In the genomic region with DNA sequence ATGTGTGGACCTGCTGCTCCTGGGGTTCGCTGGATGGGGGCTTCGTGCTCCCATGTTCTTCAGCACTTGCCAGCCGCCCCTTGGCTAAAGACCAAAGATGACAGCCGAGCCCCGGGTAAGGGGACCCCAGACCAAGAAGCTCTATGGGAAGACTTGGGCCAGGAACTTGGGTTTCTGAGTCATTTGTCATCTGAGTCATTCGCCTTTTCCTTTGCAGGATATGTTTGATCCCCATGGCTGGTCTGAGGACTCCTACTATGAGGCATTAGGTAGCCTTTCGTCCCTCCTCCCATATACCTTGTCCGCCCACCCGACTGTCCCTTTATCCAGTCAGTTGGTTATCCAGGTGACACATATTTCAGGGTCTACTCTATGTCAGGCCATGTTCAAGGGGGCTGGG, we compare ENCODE assay signal across 18 cellular contexts. TPM values are rescaled to one million over a fixed set of nuclear protein-coding genes. Genes with fewer than 3 reads are reported as not detected.
A peak's percentile ranks its signal among the peaks of the same experiment; 100 is the strongest.
DNase-seq lines count a peak whose midpoint lies in the region; ATAC-seq and TF ChIP-seq lines count a peak whose summit lies in the region.
"Had no signal": no experiment of that assay in that cellular context is flagged by ENCODE, and none has a peak within 500 bp of the region (broad histone marks: within the 10 kb centered on the region; RNA-seq: fewer than 3 reads in every experiment).

No MANE protein-coding gene starts in this region.

- CTCF ChIA-PET in HCT116 (lab: Charles Lee): interaction anchor here (1.0 kb wide), 1 partner anchor 44 kb away, joined by 3 read pairs; no protein-coding TSS in a partner anchor
- CTCF ChIA-PET in RWPE1 (lab: Yijun Ruan, JAX): interaction anchor here (1.8 kb wide), 1 partner anchor 24 kb away, joined by 5 read pairs; no protein-coding TSS in a partner anchor
- CTCF ChIA-PET in T-cell (lab: Charles Lee): interaction anchor here in 1 of 2 donors (0.9 to 1.0 kb wide), 2 partner anchors 16 to 44 kb away, joined by 3 to 5 read pairs; no protein-coding TSS in a partner anchor
- CTCF ChIA-PET in CD4-positive, alpha-beta memory T cell (lab: Charles Lee; ENCODE audit: partially characterized antibody): no interaction called here

- H3K4me1 ChIP-seq in HCT116 (ENCODE audit: control insufficient read depth in 1 of 2, insufficient read depth in 2 of 2, low read length in 2 of 2): peaks cover 73 to 100% of the 10 kb centered on the region in 2 experiments
- H3K4me1 ChIP-seq in CD4-positive, alpha-beta memory T cell (ENCODE audit: insufficient read depth, low read length): no peaks in the 10 kb centered on the region

- no peaks in the 10 kb centered on the region for H3K9me3 Mint-ChIP-seq in T-cell
- no peaks in the 10 kb centered on the region for H3K9me3 Mint-ChIP-seq in CD4-positive, alpha-beta memory T cell
- H3K9me3 Mint-ChIP-seq: CD14-positive monocyte, GM23338 had no signal

- peaks cover 66% of the 10 kb centered on the region for H3K36me3 Mint-ChIP-seq in T-cell
- peaks cover 59 to 84% of the 10 kb centered on the region in 2 donors for H3K36me3 Mint-ChIP-seq in CD4-positive, alpha-beta memory T cell

- RAD21 ChIA-PET in HCT116 (lab: Charles Lee; ENCODE audit: low non-redundant PET in 1 of 2, low total read pairs in 2 of 2, uncharacterized antibody in 2 of 2, unreplicated experiment in 2 of 2): no interaction called here

- H3K27me3 Mint-ChIP-seq in T-cell: no peaks in the 10 kb centered on the region
- H3K27me3 Mint-ChIP-seq in CD4-positive, alpha-beta memory T cell: no peaks in the 10 kb centered on the region

- no peak for TF ChIP-seq RAD21 in HCT116 (IDR thresholded peaks at IDR 0.05; ENCODE audit: low read depth)

- POLR2A ChIA-PET in HCT116 (lab: Charles Lee): interaction anchor here (1.0 to 1.4 kb wide), 3 partner anchors 17 to 76 kb away, joined by 4 to 5 read pairs (median 4); partner anchors contain the start of gene ITGB4
- POLR2A ChIA-PET in RWPE1 (lab: Yijun Ruan, JAX; ENCODE audit: low non-redundant PET): no interaction called here
- POLR2A ChIA-PET in T-cell (lab: Charles Lee): no interaction called here
- POLR2A ChIA-PET in CD4-positive, alpha-beta memory T cell (lab: Charles Lee; ENCODE audit: partially characterized antibody): no interaction called here

- H3K27me3 ChIP-seq in HCT116 (ENCODE audit: insufficient read depth, low read length): no peaks in the 10 kb centered on the region
- H3K27me3 ChIP-seq in dorsolateral prefrontal cortex: no peaks in the 10 kb centered on the region
- H3K27me3 ChIP-seq in CD4-positive, alpha-beta memory T cell (ENCODE audit: insufficient read depth, low read length): no peaks in the 10 kb centered on the region

- H3K79me2 ChIP-seq in HCT116 (ENCODE audit: insufficient read depth, low read length): peaks cover 22% of the 10 kb centered on the region

- intact Hi-C loops in HCT116 (cut with micrococcal nuclease): no loop called here
- intact Hi-C loops in dorsolateral prefrontal cortex (cut with DNase I): no loop called here
- intact Hi-C loops in CD4-positive, alpha-beta memory T cell (cut with micrococcal nuclease): no loop called here

- no peaks in the 10 kb centered on the region for H3K9me3 ChIP-seq in HCT116 (ENCODE audit: control insufficient read depth in 1 of 2, insufficient read depth in 1 of 2, low read depth in 1 of 2, low read length in 2 of 2)
- H3K9me3 ChIP-seq in CD4-positive, alpha-beta memory T cell (ENCODE audit: control insufficient read depth in 1 of 2, low read length in 2 of 2): no peaks in the 10 kb centered on the region

- H3K9me2 ChIP-seq in HCT116 (ENCODE audit: insufficient read depth): no peaks in the 10 kb centered on the region

- peak overlapping the region; percentile 16; the same call in 1 of the 2 replicates for H3K9ac ChIP-seq in HCT116 (ENCODE audit: low read length)

- no peak for TF ChIP-seq POLR2A in HCT116 (IDR thresholded peaks at IDR 0.05; ENCODE audit: borderline replicate concordance, extremely low read depth, insufficient read depth, insufficient read length)

- no peak overlapping the region for H3K27ac Mint-ChIP-seq in T-cell
- peak overlapping the region in 1 of 7 donors; percentile 16 for H3K27ac Mint-ChIP-seq in CD4-positive, alpha-beta memory T cell
- H3K27ac Mint-ChIP-seq: GM23338 had no signal

- no TSS peak for BruUV-seq in HCT116 (replicated peaks; lab: Mats Ljungman, UMichigan)

- ATAC-seq in HCT116 (no peak), T-cell (replicated peaks in 1 of 4) (no peak)
- ATAC-seq: GM23338, K562, SK-N-SH treated with all-trans-retinoic acid at 6 μM for 48 hours had no signal

- H3K36me3 ChIP-seq in HCT116 (ENCODE audit: control insufficient read depth in 1 of 2, insufficient read depth in 2 of 2, low read length in 2 of 2): peaks cover 26 to 66% of the 10 kb centered on the region in 2 experiments
- H3K36me3 ChIP-seq in CD4-positive, alpha-beta memory T cell (ENCODE audit: insufficient read depth, low read length): peaks cover 80% of the 10 kb centered on the region

- H4K20me1 ChIP-seq in HCT116 (ENCODE audit: insufficient read depth): no peaks in the 10 kb centered on the region

- peak overlapping the region; percentile 44 for H3K4me2 ChIP-seq in HCT116 (ENCODE audit: low read length)
- H3K4me2 ChIP-seq: GM23338 had no signal

- peak overlapping the region; percentile 34; the same call in 1 of the 2 replicates for H3K27ac ChIP-seq in HCT116 (ENCODE audit: low read depth, low read length)
- peak overlapping the region; percentile 100 for H3K27ac ChIP-seq in RWPE1
- H3K27ac ChIP-seq in dorsolateral prefrontal cortex: peak overlapping the region in 30 of 59 donors; percentile 21 to 100 (median 84)
- H3K27ac ChIP-seq in substantia nigra (ENCODE audit: low read depth, low read length, poor library complexity, severe bottlenecking): peak overlapping the region; percentile 83
- no peak overlapping the region for H3K27ac ChIP-seq in CD4-positive, alpha-beta memory T cell (ENCODE audit: low read depth, low read length)

- H3K4me3 ChIP-seq in HCT116 (replicated peaks in 1 of 2; ENCODE audit: low read depth in 1 of 2, low read length in 2 of 2): no peak overlapping the region
- H3K4me3 ChIP-seq in dorsolateral prefrontal cortex: no peak overlapping the region
- H3K4me3 ChIP-seq in CD4-positive, alpha-beta memory T cell (ENCODE audit: low read length in 2 of 2): no peak overlapping the region
- H3K4me3 ChIP-seq: GM23338, K562 had no signal

- no peaks in the 10 kb centered on the region for H3K4me1 Mint-ChIP-seq in T-cell
- no peaks in the 10 kb centered on the region for H3K4me1 Mint-ChIP-seq in CD4-positive, alpha-beta memory T cell
- H3K4me1 Mint-ChIP-seq: CD14-positive monocyte, GM23338 had no signal

- DNase-seq in HCT116 (ENCODE audit: low read depth, low spot score): no peak
- DNase-seq in RWPE1 (ENCODE audit: low spot score): no peak
- no peak for DNase-seq in dorsolateral prefrontal cortex
- DNase-seq in substantia nigra (lab: John Stamatoyannopoulos, UW): no peak
- no peak for DNase-seq in T-cell
- no peak for DNase-seq in CD4-positive, alpha-beta memory T cell
- no peak for DNase-seq in retina
- DNase-seq: DND-41, NCI-H1417, NCI-H187, NCI-H2107, NCI-H510A, NCI-H748 treated with DMSO at 0.1 percent for 48 hours, SIG-M5 had no signal

- no peak overlapping the region for H3K4me3 Mint-ChIP-seq in T-cell
- no peak overlapping the region for H3K4me3 Mint-ChIP-seq in CD4-positive, alpha-beta memory T cell
- H3K4me3 Mint-ChIP-seq: CD14-positive monocyte, GM23338 had no signal

- no peak overlapping the region for H2AFZ ChIP-seq in HCT116 (ENCODE audit: low read depth, low read length, poor library complexity, severe bottlenecking)
- H2AFZ ChIP-seq: GM23338 had no signal

- TF ChIP-seq CTCF in HCT116 (IDR thresholded peaks at IDR 0.05 in 2 of 3, conservative IDR thresholded peaks at IDR 0.05 in 1 of 3; ENCODE audit: borderline replicate concordance in 1 of 3, insufficient read depth in 1 of 3, low read depth in 2 of 3, low read length in 2 of 3): no peak
- TF ChIP-seq CTCF in RWPE1 (conservative IDR thresholded peaks at IDR 0.05; ENCODE audit: low read depth): no peak
- TF ChIP-seq CTCF in dorsolateral prefrontal cortex (IDR thresholded peaks at IDR 0.05 in 54 of 56, conservative IDR thresholded peaks at IDR 0.05 in 2 of 56; ENCODE audit: low read depth in 1 of 56, partially characterized antibody in 56 of 56): no peak

TF ChIP-seq in HCT116, 20 proteins besides CTCF, POLR2A, EP300 and RAD21:
- TF ChIP-seq TCF7L2 (IDR thresholded peaks at IDR 0.05; ENCODE audit: borderline replicate concordance, extremely low read depth, insufficient read depth, insufficient read length): peak; percentile 12
- TF ChIP-seq CBX3 (IDR thresholded peaks at IDR 0.05; ENCODE audit: low read depth): no peak
- no peak for TF ChIP-seq EZH2phosphoT487 (IDR thresholded peaks at IDR 0.05; ENCODE audit: borderline replicate concordance)
- no peak for TF ChIP-seq YY1 (IDR thresholded peaks at IDR 0.05; ENCODE audit: extremely low read depth, insufficient replicate concordance, low read depth, low read length)
- TF ChIP-seq EZH2 (IDR thresholded peaks at IDR 0.05): no peak

RNA-seq across cellular contexts. Expression of gene ITGB4, which starts 17.7 kb away (rescaled TPM):
- total RNA-seq in HCT116 (2021; ENCODE audit: unreplicated experiment): 568 TPM
- 727 and 809 TPM in 2 replicates for polyA plus RNA-seq in HCT116 (2012)
- 100 to 1,000 TPM in 39 of 120 experiments, 10 to 100 TPM in 81; 27.8 to 292 (median 83.1) TPM for total RNA-seq in dorsolateral prefrontal cortex
- total RNA-seq in T-cell: 1 to 10 TPM in 4 of 5 donors, under 1 TPM in 1; 0.68 to 1.6 (median 1.5) TPM
- total RNA-seq in CD4-positive, alpha-beta memory T cell: 1 to 10 TPM in 1 of 2 experiments, under 1 TPM in 1; 0.67 to 1.2 TPM
- polyA plus RNA-seq in CD4-positive, alpha-beta memory T cell: under 1 TPM; 0.25 to 0.91 TPM

RNA-seq across cellular contexts. Expression of gene SAP30BP, which starts 36.5 kb away (rescaled TPM):
- total RNA-seq in HCT116 (2021; ENCODE audit: unreplicated experiment) (149 TPM), dorsolateral prefrontal cortex (100 to 1,000 TPM in 23 of 120 experiments, 10 to 100 TPM in 97; 65.3 to 160 (median 88.1) TPM), T-cell (100 to 1,000 TPM; 124 to 191 (median 128) TPM)
- 107 and 111 TPM in 2 replicates for polyA plus RNA-seq in HCT116 (2012)
- 100 to 1,000 TPM; 115 to 119 TPM for total RNA-seq in CD4-positive, alpha-beta memory T cell
- 10 to 100 TPM; 69.9 to 80.4 TPM for polyA plus RNA-seq in CD4-positive, alpha-beta memory T cell

RNA-seq across cellular contexts. Expression of gene RECQL5, which starts 36.6 kb away (rescaled TPM):
- 83.3 TPM for total RNA-seq in HCT116 (2021; ENCODE audit: unreplicated experiment)
- 55.3 and 61.6 TPM in 2 replicates for polyA plus RNA-seq in HCT116 (2012)
- 10 to 100 TPM; 31.3 to 74.3 (median 47.5) TPM for total RNA-seq in dorsolateral prefrontal cortex
- total RNA-seq in T-cell: 10 to 100 TPM; 38.0 to 75.0 (median 61.9) TPM
- 10 to 100 TPM; 58.3 to 59.1 TPM for total RNA-seq in CD4-positive, alpha-beta memory T cell
- 10 to 100 TPM in 1 of 2 donors, 1 to 10 TPM in 1; 6.4 to 16.7 TPM for polyA plus RNA-seq in CD4-positive, alpha-beta memory T cell

Comparison
In these comparisons a context has a peak if more than half of its experiments do, and no peak if none do; other contexts are left out.
1. RNA of gene ITGB4, which starts 17.7 kb away (total RNA-seq): 568 TPM in HCT116 (single experiment) and 27.8 to 292 TPM in dorsolateral prefrontal cortex; 0.68 to 1.6 TPM in T-cell and 0.67 to 1.2 TPM in CD4-positive, alpha-beta memory T cell; every median in the first group is over 10 times any median in the second.